Comparison of ENCODE assay signal across 11 cellular contexts in the genomic region with DNA sequence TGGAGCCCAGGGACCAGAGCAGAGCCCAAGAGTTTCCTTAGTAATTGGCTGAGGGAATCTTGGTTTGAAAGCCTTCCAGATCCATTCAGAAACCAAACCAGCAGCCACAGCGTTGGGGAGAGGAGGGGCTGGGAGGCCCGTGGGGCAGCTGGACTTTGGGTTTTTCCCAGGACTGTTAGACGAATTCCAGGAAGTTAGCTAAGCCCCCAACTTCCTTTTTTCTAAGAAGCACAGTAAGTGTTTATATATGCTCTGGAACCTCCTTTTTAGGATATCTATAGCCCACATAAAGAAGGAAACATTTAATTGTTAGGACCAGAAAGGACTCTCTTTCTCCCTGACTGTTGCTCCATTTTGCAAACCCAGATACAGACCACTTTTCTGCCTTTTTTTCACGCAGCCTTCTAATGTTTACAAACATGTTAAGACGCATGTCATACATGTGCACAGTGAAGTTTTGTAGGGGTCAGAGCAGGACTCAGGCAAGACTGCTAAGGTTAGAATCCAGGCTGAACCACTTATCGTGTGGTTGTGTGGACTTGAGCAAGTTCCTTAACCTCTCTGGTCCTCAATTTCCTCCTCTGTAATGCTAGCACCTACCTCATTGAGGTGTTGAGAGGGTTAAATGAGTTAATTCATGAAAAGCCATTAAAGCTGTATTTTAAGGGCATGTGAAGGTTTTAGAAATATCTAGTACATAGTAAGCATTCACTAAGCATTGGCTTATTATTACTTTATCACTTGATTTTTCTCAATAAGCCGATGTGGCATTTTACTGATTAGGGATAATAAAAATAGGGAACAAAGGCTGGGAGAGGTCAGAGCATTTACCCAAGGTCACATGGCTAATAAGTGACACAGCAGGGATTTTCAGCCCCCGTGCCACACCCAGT. TPM values are rescaled to one million over a fixed set of nuclear protein-coding genes. Genes with fewer than 3 reads are reported as not detected.
DNase-seq lines count a peak whose midpoint lies in the region; ATAC-seq, FAIRE-seq and TF ChIP-seq lines count a peak whose summit lies in the region.
"Had no signal": no experiment of that assay in that cellular context is flagged by ENCODE, and none has a peak within 500 bp of the region (broad histone marks: within the 10 kb centered on the region; RNA-seq: fewer than 3 reads in every experiment).

No MANE protein-coding gene starts in this region.

- intact Hi-C loops in activated CD4-positive, alpha-beta T cell treated with anti-CD3 and anti-CD28 coated beads, Interleukin-2, amount 10 ng/mL, durations not matched to agents 24 days and 14 days (cut with micrococcal nuclease) = no loop called here
- intact Hi-C loops in kidney (cut with DNase I) (no loop called here), stomach (cut with DNase I; ENCODE audit: low total_unique reads) (no loop called here)

- peaks cover 13 to 15% of the 10 kb centered on the region in 2 donors for H3K4me1 ChIP-seq in kidney (ENCODE audit: control insufficient read depth in 1 of 2, insufficient read depth in 1 of 2, low read depth in 1 of 2, low read length in 2 of 2)
- peaks cover 5 to 30% (median 16%) of the 10 kb centered on the region in 4 donors for H3K4me1 ChIP-seq in stomach

- POLR2A ChIA-PET in HEK293T (lab: Yijun Ruan, JAX) = no interaction called here

- H3K27ac ChIP-seq in kidney (ENCODE audit: low read depth in 2 of 2, low read length in 2 of 2) = no peak overlapping the region
- H3K27ac ChIP-seq in stomach = peak overlapping the region in 3 of 5 donors; percentile 34 to 61 (median 45)

- no peaks in the 10 kb centered on the region for H3K27me3 Mint-ChIP-seq in activated CD4-positive, alpha-beta T cell treated with anti-CD3 and anti-CD28 coated beads, Interleukin-2, amount 10 ng/mL, durations not matched to agents 24 days and 14 days
- no peaks in the 10 kb centered on the region for H3K27me3 Mint-ChIP-seq in activated naive CD8-positive, alpha-beta T cell treated with anti-CD3 and anti-CD28 coated beads, Interleukin-2, amount 50 U/mL, for 24 hours

- H3K27me3 ChIP-seq in stomach = no peaks in the 10 kb centered on the region

- H3K9me3 Mint-ChIP-seq in activated CD4-positive, alpha-beta T cell treated with anti-CD3 and anti-CD28 coated beads, Interleukin-2, amount 10 ng/mL, durations not matched to agents 24 days and 14 days = peaks cover 4% of the 10 kb centered on the region
- no peaks in the 10 kb centered on the region for H3K9me3 Mint-ChIP-seq in activated naive CD8-positive, alpha-beta T cell treated with anti-CD3 and anti-CD28 coated beads, Interleukin-2, amount 50 U/mL, for 24 hours
- H3K9me3 Mint-ChIP-seq: IgD-negative memory B cell had no signal

- peak overlapping the region; percentile 2 for H3K27ac Mint-ChIP-seq in activated CD4-positive, alpha-beta T cell treated with anti-CD3 and anti-CD28 coated beads, Interleukin-2, amount 10 ng/mL, durations not matched to agents 24 days and 14 days
- H3K27ac Mint-ChIP-seq in activated naive CD8-positive, alpha-beta T cell treated with anti-CD3 and anti-CD28 coated beads, Interleukin-2, amount 50 U/mL, for 24 hours = peak overlapping the region; percentile 4
- H3K27ac Mint-ChIP-seq: IgD-negative memory B cell had no signal

- ATAC-seq in activated naive CD8-positive, alpha-beta T cell treated with anti-CD3 and anti-CD28 coated beads, Interleukin-2, amount 50 U/mL, for 24 hours = no peak
- ATAC-seq in HG03460 (IDR thresholded peaks at IDR 0.05; ENCODE audit: unreplicated experiment) = no peak

- CTCF ChIA-PET in HEK293T (lab: Yijun Ruan, JAX) = no interaction called here

- DNase-seq in activated CD4-positive, alpha-beta T cell treated with anti-CD3 and anti-CD28 coated beads, Interleukin-2, amount 10 ng/mL, durations not matched to agents 24 days and 14 days = peak; percentile 67
- DNase-seq in activated CD4-positive, alpha-beta T cell treated with anti-CD3 and anti-CD28 coated beads for 1 hour = no peak
- DNase-seq in activated naive CD8-positive, alpha-beta T cell treated with anti-CD3 and anti-CD28 coated beads, Interleukin-2, amount 50 U/mL, for 24 hours = no peak
- DNase-seq in kidney (peak; percentile 78), stomach (no peak), HEK293T (ENCODE audit: extremely low spot score) (no peak)
- no peak for DNase-seq in NK-92 treated with Interleukin-12 subunit alpha and Interleukin-12 subunit beta, amount 100 ng/mL, for 24 hours (lab: John Stamatoyannopoulos, UW)
- DNase-seq: effector memory CD4-positive, alpha-beta T cell had no signal

- H3K4me3 Mint-ChIP-seq in activated CD4-positive, alpha-beta T cell treated with anti-CD3 and anti-CD28 coated beads, Interleukin-2, amount 10 ng/mL, durations not matched to agents 24 days and 14 days = peak overlapping the region; percentile 8
- no peak overlapping the region for H3K4me3 Mint-ChIP-seq in activated naive CD8-positive, alpha-beta T cell treated with anti-CD3 and anti-CD28 coated beads, Interleukin-2, amount 50 U/mL, for 24 hours
- H3K4me3 Mint-ChIP-seq: IgD-negative memory B cell had no signal

- no peak overlapping the region for H3K4me3 ChIP-seq in kidney (ENCODE audit: low read length in 2 of 2)
- H3K4me3 ChIP-seq in stomach = no peak overlapping the region

- TF ChIP-seq CTCF in kidney (IDR thresholded peaks at IDR 0.05; ENCODE audit: borderline replicate concordance, extremely low read depth, insufficient read depth) (no peak), stomach (IDR thresholded peaks at IDR 0.05) (no peak)

- TF ChIP-seq POLR2A in stomach (IDR thresholded peaks at IDR 0.05) = no peak

- H3K36me3 Mint-ChIP-seq in activated CD4-positive, alpha-beta T cell treated with anti-CD3 and anti-CD28 coated beads, Interleukin-2, amount 10 ng/mL, durations not matched to agents 24 days and 14 days (ENCODE audit: low read depth) = no peaks in the 10 kb centered on the region
- H3K36me3 Mint-ChIP-seq in activated naive CD8-positive, alpha-beta T cell treated with anti-CD3 and anti-CD28 coated beads, Interleukin-2, amount 50 U/mL, for 24 hours (ENCODE audit: low read depth) = no peaks in the 10 kb centered on the region
- H3K36me3 Mint-ChIP-seq: IgD-negative memory B cell had no signal

- no peak overlapping the region for H3K9ac ChIP-seq in kidney (ENCODE audit: low read length in 2 of 2)

- H3K4me1 Mint-ChIP-seq in activated CD4-positive, alpha-beta T cell treated with anti-CD3 and anti-CD28 coated beads, Interleukin-2, amount 10 ng/mL, durations not matched to agents 24 days and 14 days = peaks cover 17% of the 10 kb centered on the region
- peaks cover 9% of the 10 kb centered on the region for H3K4me1 Mint-ChIP-seq in activated naive CD8-positive, alpha-beta T cell treated with anti-CD3 and anti-CD28 coated beads, Interleukin-2, amount 50 U/mL, for 24 hours

- H3K36me3 ChIP-seq in kidney (ENCODE audit: control insufficient read depth in 1 of 2, insufficient read depth in 2 of 2, low read length in 2 of 2) = no peaks in the 10 kb centered on the region
- H3K36me3 ChIP-seq in stomach = no peaks in the 10 kb centered on the region

- no peak for TF ChIP-seq EP300 in stomach (IDR thresholded peaks at IDR 0.05)

- FAIRE-seq in kidney (lab: Jason Lieb, UNC) = no peak

- H3K9me3 ChIP-seq in kidney (ENCODE audit: control insufficient read depth in 1 of 2, low read length in 2 of 2) (no peaks in the 10 kb centered on the region), stomach (no peaks in the 10 kb centered on the region)

- 24 to 35% (median 29%) methylated on average over 7 to 8 of the region's 8 CpGs for WGBS in stomach, 5 donors

TF ChIP-seq in HEK293T, 16 proteins besides CTCF, POLR2A, EP300 and RAD21:
- TF ChIP-seq SUZ12 (IDR thresholded peaks at IDR 0.05) = no peak
- TF ChIP-seq ZNF384 (IDR thresholded peaks at IDR 0.05) = no peak
- TF ChIP-seq FOXK2 (IDR thresholded peaks at IDR 0.05) = no peak
- TF ChIP-seq HDGF (IDR thresholded peaks at IDR 0.05; ENCODE audit: borderline replicate concordance) = no peak
- TF ChIP-seq L3MBTL2 (conservative IDR thresholded peaks at IDR 0.05) = no peak

RNA-seq across cellular contexts. Expression of gene TBATA, which starts 42.4 kb away (rescaled TPM):
- not detected in 2 replicates for total RNA-seq in activated CD4-positive, alpha-beta T cell treated with anti-CD3 and anti-CD28 coated beads, Interleukin-2, amount 10 ng/mL, durations not matched to agents 24 days and 14 days
- total RNA-seq in kidney = not detected
- 1.9 TPM for polyA plus RNA-seq in kidney (ENCODE audit: insufficient read depth, low read depth, low replicate concordance)
- not detected for total RNA-seq in stomach
- polyA plus RNA-seq in stomach = not detected
- total RNA-seq: mononuclear cell had no signal
- polyA plus RNA-seq: IgD-negative memory B cell had no signal

Comparison
In these comparisons a context has a peak if more than half of its experiments do, and no peak if none do; other contexts are left out.
1. DNase-seq: peak in activated CD4-positive, alpha-beta T cell treated with anti-CD3 and anti-CD28 coated beads, Interleukin-2, amount 10 ng/mL, durations not matched to agents 24 days and 14 days (single experiment) and kidney (single experiment); none in activated CD4-positive, alpha-beta T cell treated with anti-CD3 and anti-CD28 coated beads for 1 hour (single experiment), activated naive CD8-positive, alpha-beta T cell treated with anti-CD3 and anti-CD28 coated beads, Interleukin-2, amount 50 U/mL, for 24 hours (single experiment), stomach (single experiment), HEK293T (single experiment) and NK-92 treated with Interleukin-12 subunit alpha and Interleukin-12 subunit beta, amount 100 ng/mL, for 24 hours (single experiment).
2. H3K27ac ChIP-seq: peak in stomach (3 of 5); none in kidney (0 of 2).